Comparison of ENCODE assay signal across 9 cellular contexts in genomic region chr6:162237331-162237730, GRCh38.
"Had no signal": no experiment of that assay in that cellular context is flagged by ENCODE, and none has a peak within 500 bp of the region (broad histone marks: within the 10 kb centered on the region; RNA-seq: fewer than 3 reads in every experiment).

No MANE protein-coding gene starts in this region.

- H3K27ac ChIP-seq: GM23248, HL-60 had no signal

- H3K9ac ChIP-seq: GM23248 had no signal

- H3K36me3 Mint-ChIP-seq: IgD-negative memory B cell had no signal

- H3K36me3 ChIP-seq: HAP-1 had no signal

- H3K4me3 ChIP-seq: GM23248, HAP-1 had no signal

- H2AFZ ChIP-seq: GM23248 had no signal

- ATAC-seq: HCT116, HepG2 had no signal

- H3K4me3 Mint-ChIP-seq: IgD-negative memory B cell had no signal

- H3K27me3 Mint-ChIP-seq: IgD-negative memory B cell had no signal

- H3K9me3 ChIP-seq: HAP-1 had no signal

- DNase-seq: GM23248, GOT3, H7, KBM-7 had no signal

- H3K27ac Mint-ChIP-seq: IgD-negative memory B cell had no signal
